In genomic region chr9:129386812-129387177, GRCh38 we compare ENCODE assay signal across 26 cellular contexts.
"Had no signal": no experiment of that assay in that cellular context is flagged by ENCODE, and none has a peak within 500 bp of the region (broad histone marks: within the 10 kb centered on the region; RNA-seq: fewer than 3 reads in every experiment).

No MANE protein-coding gene starts in this region.

- ATAC-seq: activated CD4-positive, CD25-positive, alpha-beta regulatory T cell treated with anti-CD3 and anti-CD28 coated beads, Interleukin-2, amount 50 U/mL, for 24 hours; activated T-cell treated with anti-CD3 and anti-CD28 coated beads, Interleukin-2, amount 50 U/mL, for 72 hours; esophagus mucosa; foreskin keratinocyte; left lung; lower lobe of right lung; natural killer cell treated with Interleukin-12 subunit alpha and Interleukin-12 subunit beta and Interleukin-15 and Interleukin-18, amount 100 ng/mL, for 72 hours; right lobe of liver; T-helper 17 cell had no signal

- H3K4me1 Mint-ChIP-seq: endodermal cell had no signal

- H3K27me3 ChIP-seq: brain microvascular endothelial cell, left lung, right lobe of liver, upper lobe of left lung had no signal

- H3K4me3 ChIP-seq: left lung, lower lobe of right lung, right lobe of liver, skin epidermis, upper lobe of left lung had no signal

- H3K9me3 Mint-ChIP-seq: activated CD4-positive, alpha-beta memory T cell treated with anti-CD3 and anti-CD28 coated beads for 36 hours; activated naive CD4-positive, alpha-beta T cell treated with anti-CD3 and anti-CD28 coated beads, Interleukin-2, amount 10 ng/mL, durations not matched to agents 7 days and 5 days; activated naive CD8-positive, alpha-beta T cell treated with anti-CD3 and anti-CD28 coated beads, Interleukin-2, amount 10 ng/mL, durations not matched to agents 7 days and 5 days; activated T-cell treated with anti-CD3 and anti-CD28 coated beads, Interleukin-2, amount 50 U/mL, for 72 hours; endodermal cell; natural killer cell treated with Interleukin-12 subunit alpha and Interleukin-12 subunit beta and Interleukin-15 and Interleukin-18, amount 100 ng/mL, for 72 hours; stimulated activated naive CD8-positive, alpha-beta T cell treated with anti-CD3 and anti-CD28 coated beads, Interleukin-15, Interleukin-2, amounts not matched to agents 100 ng/mL and 50 ng/mL, for 24 hours had no signal

- DNase-seq: activated CD4-positive, alpha-beta memory T cell treated with anti-CD3 and anti-CD28 coated beads for 36 hours; activated CD4-positive, alpha-beta T cell treated with anti-CD3 and anti-CD28 coated beads for 48 hours; activated gamma-delta T cell; activated naive CD4-positive, alpha-beta T cell treated with anti-CD3 and anti-CD28 coated beads, Interleukin-2, amount 10 ng/mL, durations not matched to agents 7 days and 5 days; activated naive CD8-positive, alpha-beta T cell treated with anti-CD3 and anti-CD28 coated beads, Interleukin-2, amount 10 ng/mL, durations not matched to agents 7 days and 5 days; activated T-cell treated with anti-CD3 and anti-CD28 coated beads, Interleukin-2, amount 50 U/mL, for 72 hours; brain microvascular endothelial cell; caudate nucleus; endodermal cell; foreskin keratinocyte; lower lobe of right lung; mesendoderm; right lobe of liver; stimulated activated CD4-positive, alpha-beta T cell treated with anti-CD3 and anti-CD28 coated beads, Interleukin-12 subunit alpha, Interleukin-12 subunit beta, amount 100 ng/mL, for 4 hours; stimulated activated CD4-positive, alpha-beta T cell treated with anti-CD3 and anti-CD28 coated beads, Interleukin-4, amount 100 ng/mL, for 1 hour; T-helper 17 cell; T1000; upper lobe of left lung; WERI-Rb-1 had no signal

- H3K36me3 Mint-ChIP-seq: activated CD4-positive, alpha-beta memory T cell treated with anti-CD3 and anti-CD28 coated beads for 36 hours; activated naive CD4-positive, alpha-beta T cell treated with anti-CD3 and anti-CD28 coated beads, Interleukin-2, amount 10 ng/mL, durations not matched to agents 7 days and 5 days; activated naive CD8-positive, alpha-beta T cell treated with anti-CD3 and anti-CD28 coated beads, Interleukin-2, amount 10 ng/mL, durations not matched to agents 7 days and 5 days; natural killer cell treated with Interleukin-12 subunit alpha and Interleukin-12 subunit beta and Interleukin-15 and Interleukin-18, amount 100 ng/mL, for 72 hours had no signal

- H3K4me3 Mint-ChIP-seq: activated CD4-positive, alpha-beta memory T cell treated with anti-CD3 and anti-CD28 coated beads for 36 hours; activated naive CD4-positive, alpha-beta T cell treated with anti-CD3 and anti-CD28 coated beads, Interleukin-2, amount 10 ng/mL, durations not matched to agents 7 days and 5 days; activated naive CD8-positive, alpha-beta T cell treated with anti-CD3 and anti-CD28 coated beads, Interleukin-2, amount 10 ng/mL, durations not matched to agents 7 days and 5 days; activated T-cell treated with anti-CD3 and anti-CD28 coated beads, Interleukin-2, amount 50 U/mL, for 72 hours; endodermal cell; natural killer cell treated with Interleukin-12 subunit alpha and Interleukin-12 subunit beta and Interleukin-15 and Interleukin-18, amount 100 ng/mL, for 72 hours; stimulated activated naive CD8-positive, alpha-beta T cell treated with anti-CD3 and anti-CD28 coated beads, Interleukin-15, Interleukin-2, amounts not matched to agents 100 ng/mL and 50 ng/mL, for 24 hours; T-helper 17 cell had no signal

- H3K27ac ChIP-seq: brain microvascular endothelial cell, foreskin keratinocyte, left lung, lower lobe of right lung, right lobe of liver, skin epidermis, upper lobe of left lung, WERI-Rb-1 had no signal

- H3K27me3 Mint-ChIP-seq: activated CD4-positive, alpha-beta memory T cell treated with anti-CD3 and anti-CD28 coated beads for 36 hours; activated naive CD8-positive, alpha-beta T cell treated with anti-CD3 and anti-CD28 coated beads, Interleukin-2, amount 10 ng/mL, durations not matched to agents 7 days and 5 days; stimulated activated naive CD8-positive, alpha-beta T cell treated with anti-CD3 and anti-CD28 coated beads, Interleukin-15, Interleukin-2, amounts not matched to agents 100 ng/mL and 50 ng/mL, for 24 hours; T-helper 17 cell had no signal

- H3K9me3 ChIP-seq: left lung, lower lobe of right lung, right lobe of liver, upper lobe of left lung had no signal

- H3K36me3 ChIP-seq: brain microvascular endothelial cell, left lung, lower lobe of right lung, right lobe of liver, upper lobe of left lung, WERI-Rb-1 had no signal

- H3K27ac Mint-ChIP-seq: activated CD4-positive, alpha-beta memory T cell treated with anti-CD3 and anti-CD28 coated beads for 36 hours; activated naive CD4-positive, alpha-beta T cell treated with anti-CD3 and anti-CD28 coated beads, Interleukin-2, amount 10 ng/mL, durations not matched to agents 7 days and 5 days; activated naive CD8-positive, alpha-beta T cell treated with anti-CD3 and anti-CD28 coated beads, Interleukin-2, amount 10 ng/mL, durations not matched to agents 7 days and 5 days; activated T-cell treated with anti-CD3 and anti-CD28 coated beads, Interleukin-2, amount 50 U/mL, for 72 hours; endodermal cell; natural killer cell treated with Interleukin-12 subunit alpha and Interleukin-12 subunit beta and Interleukin-15 and Interleukin-18, amount 100 ng/mL, for 72 hours; stimulated activated naive CD8-positive, alpha-beta T cell treated with anti-CD3 and anti-CD28 coated beads, Interleukin-15, Interleukin-2, amounts not matched to agents 100 ng/mL and 50 ng/mL, for 24 hours; T-helper 17 cell had no signal

- FAIRE-seq: astrocyte had no signal
